Comparison of ENCODE assay signal across 1 cellular context in the genomic region with DNA sequence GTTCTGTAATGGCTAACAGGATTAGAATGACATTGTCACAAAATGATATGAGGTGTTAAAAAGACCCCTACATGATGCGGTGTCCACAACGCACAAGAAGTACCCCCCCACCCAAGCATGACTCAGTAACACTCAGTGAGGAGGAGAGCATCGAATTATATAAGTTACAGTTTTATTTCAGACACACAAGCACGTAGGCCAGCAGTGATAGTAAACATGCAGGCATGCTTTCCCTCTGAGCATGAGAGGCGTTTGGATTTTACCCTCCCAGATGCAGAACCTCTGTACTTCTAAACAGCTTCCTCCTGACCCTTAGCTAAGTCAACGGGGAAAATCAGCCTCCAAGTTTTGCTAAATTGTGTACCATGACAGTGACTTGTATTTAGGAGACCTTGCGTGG.
TF ChIP-seq lines count a peak whose summit lies in the region.

No MANE protein-coding gene starts in this region.

TF ChIP-seq in SK-N-SH, 30 proteins besides CTCF, POLR2A, EP300 and RAD21:
- TF ChIP-seq, protein P1, sequence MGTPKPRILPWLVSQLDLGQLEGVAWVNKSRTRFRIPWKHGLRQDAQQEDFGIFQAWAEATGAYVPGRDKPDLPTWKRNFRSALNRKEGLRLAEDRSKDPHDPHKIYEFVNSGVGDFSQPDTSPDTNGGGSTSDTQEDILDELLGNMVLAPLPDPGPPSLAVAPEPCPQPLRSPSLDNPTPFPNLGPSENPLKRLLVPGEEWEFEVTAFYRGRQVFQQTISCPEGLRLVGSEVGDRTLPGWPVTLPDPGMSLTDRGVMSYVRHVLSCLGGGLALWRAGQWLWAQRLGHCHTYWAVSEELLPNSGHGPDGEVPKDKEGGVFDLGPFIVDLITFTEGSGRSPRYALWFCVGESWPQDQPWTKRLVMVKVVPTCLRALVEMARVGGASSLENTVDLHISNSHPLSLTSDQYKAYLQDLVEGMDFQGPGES (IDR thresholded peaks at IDR 0.05; ENCODE audit: low read depth, low read length) = no peak
- TF ChIP-seq TEAD4 (IDR thresholded peaks at IDR 0.05; ENCODE audit: borderline replicate concordance, insufficient read depth) = no peak
- TF ChIP-seq, protein P2, sequence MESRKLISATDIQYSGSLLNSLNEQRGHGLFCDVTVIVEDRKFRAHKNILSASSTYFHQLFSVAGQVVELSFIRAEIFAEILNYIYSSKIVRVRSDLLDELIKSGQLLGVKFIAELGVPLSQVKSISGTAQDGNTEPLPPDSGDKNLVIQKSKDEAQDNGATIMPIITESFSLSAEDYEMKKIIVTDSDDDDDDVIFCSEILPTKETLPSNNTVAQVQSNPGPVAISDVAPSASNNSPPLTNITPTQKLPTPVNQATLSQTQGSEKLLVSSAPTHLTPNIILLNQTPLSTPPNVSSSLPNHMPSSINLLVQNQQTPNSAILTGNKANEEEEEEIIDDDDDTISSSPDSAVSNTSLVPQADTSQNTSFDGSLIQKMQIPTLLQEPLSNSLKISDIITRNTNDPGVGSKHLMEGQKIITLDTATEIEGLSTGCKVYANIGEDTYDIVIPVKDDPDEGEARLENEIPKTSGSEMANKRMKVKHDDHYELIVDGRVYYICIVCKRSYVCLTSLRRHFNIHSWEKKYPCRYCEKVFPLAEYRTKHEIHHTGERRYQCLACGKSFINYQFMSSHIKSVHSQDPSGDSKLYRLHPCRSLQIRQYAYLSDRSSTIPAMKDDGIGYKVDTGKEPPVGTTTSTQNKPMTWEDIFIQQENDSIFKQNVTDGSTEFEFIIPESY (IDR thresholded peaks at IDR 0.05; ENCODE audit: borderline replicate concordance, low read depth) = no peak
- no peak for TF ChIP-seq MXI1 (IDR thresholded peaks at IDR 0.05; ENCODE audit: low read depth, low read length)
- no peak for TF ChIP-seq JUND (IDR thresholded peaks at IDR 0.05)
- TF ChIP-seq RFX5 (IDR thresholded peaks at IDR 0.05; ENCODE audit: low read length) = no peak
- TF ChIP-seq, protein P3, sequence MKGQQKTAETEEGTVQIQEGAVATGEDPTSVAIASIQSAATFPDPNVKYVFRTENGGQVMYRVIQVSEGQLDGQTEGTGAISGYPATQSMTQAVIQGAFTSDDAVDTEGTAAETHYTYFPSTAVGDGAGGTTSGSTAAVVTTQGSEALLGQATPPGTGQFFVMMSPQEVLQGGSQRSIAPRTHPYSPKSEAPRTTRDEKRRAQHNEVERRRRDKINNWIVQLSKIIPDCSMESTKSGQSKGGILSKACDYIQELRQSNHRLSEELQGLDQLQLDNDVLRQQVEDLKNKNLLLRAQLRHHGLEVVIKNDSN (IDR thresholded peaks at IDR 0.05; ENCODE audit: borderline replicate concordance, low read depth) = no peak
- TF ChIP-seq FOSL2 (IDR thresholded peaks at IDR 0.05; ENCODE audit: borderline replicate concordance, low read depth) = no peak
- TF ChIP-seq, protein P4, sequence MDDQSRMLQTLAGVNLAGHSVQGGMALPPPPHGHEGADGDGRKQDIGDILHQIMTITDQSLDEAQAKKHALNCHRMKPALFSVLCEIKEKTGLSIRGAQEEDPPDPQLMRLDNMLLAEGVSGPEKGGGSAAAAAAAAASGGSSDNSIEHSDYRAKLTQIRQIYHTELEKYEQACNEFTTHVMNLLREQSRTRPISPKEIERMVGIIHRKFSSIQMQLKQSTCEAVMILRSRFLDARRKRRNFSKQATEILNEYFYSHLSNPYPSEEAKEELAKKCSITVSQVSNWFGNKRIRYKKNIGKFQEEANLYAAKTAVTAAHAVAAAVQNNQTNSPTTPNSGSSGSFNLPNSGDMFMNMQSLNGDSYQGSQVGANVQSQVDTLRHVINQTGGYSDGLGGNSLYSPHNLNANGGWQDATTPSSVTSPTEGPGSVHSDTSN (IDR thresholded peaks at IDR 0.05) = no peak
- TF ChIP-seq ELF1 (IDR thresholded peaks at IDR 0.05) = no peak
- no peak for TF ChIP-seq FOXJ3 (CRISPR knock-in tag; IDR thresholded peaks at IDR 0.05)
- no peak for TF ChIP-seq TCF12 (IDR thresholded peaks at IDR 0.05)
- no peak for TF ChIP-seq NFIC (IDR thresholded peaks at IDR 0.05; ENCODE audit: borderline replicate concordance)
TF ChIP-seq in SK-N-SH: peak in this region for 0.
